ENCODE assay signal across 19 cellular contexts in the genomic region with DNA sequence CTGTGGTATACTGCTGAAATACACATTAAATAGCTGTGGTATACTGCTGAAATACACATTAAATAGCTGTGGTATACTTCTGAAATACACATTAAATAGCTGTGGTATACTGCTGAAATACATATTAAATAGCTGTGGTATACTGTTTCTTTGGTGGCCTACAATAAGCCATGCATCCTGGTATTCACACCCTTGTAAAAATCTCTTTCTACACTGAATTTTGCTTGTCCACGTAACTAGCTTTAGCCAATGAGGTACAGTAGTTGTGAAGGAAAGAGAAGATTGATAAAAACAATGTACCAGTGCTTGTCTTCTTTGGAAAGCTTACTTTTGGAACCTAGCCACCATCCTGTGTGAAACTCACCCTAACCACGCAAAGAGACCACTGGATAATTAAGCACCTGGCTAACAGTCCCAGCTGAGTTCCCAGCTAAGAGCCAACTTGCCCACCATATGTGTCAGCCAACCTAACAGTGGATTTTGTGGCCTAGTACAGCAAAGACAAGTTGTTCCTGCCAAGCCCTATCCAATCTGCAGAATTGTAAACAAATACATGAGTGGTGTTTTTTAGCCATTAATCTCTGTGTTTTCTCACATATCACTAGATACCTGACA.
DNase-seq lines count a peak whose midpoint lies in the region; ATAC-seq and TF ChIP-seq lines count a peak whose summit lies in the region.
"Had no signal": no experiment of that assay in that cellular context is flagged by ENCODE, and none has a peak within 500 bp of the region (broad histone marks: within the 10 kb centered on the region; RNA-seq: fewer than 3 reads in every experiment).

No MANE protein-coding gene starts in this region.

- H3K79me2 ChIP-seq in PC-9 (ENCODE audit: low read depth) = no peaks in the 10 kb centered on the region

- peaks cover 78% of the 10 kb centered on the region for H3K36me3 ChIP-seq in PC-9 (ENCODE audit: low read depth)

- H3K4me3 ChIP-seq in AG10803 (ENCODE audit: low read length) (no peak overlapping the region), PC-9 (no peak overlapping the region), fibroblast of mammary gland (ENCODE audit: control insufficient read depth, low read depth, low read length) (no peak overlapping the region)
- H3K4me3 ChIP-seq: Peyer's patch had no signal

- DNase-seq in AG10803 (ENCODE audit: low read depth) = peak; percentile 52
- peak; percentile 25 for DNase-seq in H4 (ENCODE audit: low spot score)
- peak in 1 of 2 experiments; percentile 28 for DNase-seq in PC-9
- peak; percentile 11 for DNase-seq in fibroblast of mammary gland (ENCODE audit: low read depth)
- no peak for DNase-seq in NCI-H524 treated with DMSO at 0.1 percent for 48 hours (lab: John Stamatoyannopoulos, UW)
- DNase-seq in natural killer cell treated with Interleukin-12 subunit alpha and Interleukin-12 subunit beta and Interleukin-15 and Interleukin-18, amount 100 ng/mL, for 72 hours (ENCODE audit: low spot score) = no peak
- DNase-seq: DND-41, IMR-90, Kasumi-1, NCI-H1417, NCI-H187 treated with DMSO at 0.1 percent for 48 hours, NCI-H510A, NCI-H82, Peyer's patch, SHP77, SK-N-SH had no signal

- H3K27me3 ChIP-seq in PC-9 (ENCODE audit: insufficient read depth, low read depth) = no peaks in the 10 kb centered on the region
- H3K27me3 ChIP-seq: Peyer's patch had no signal

- intact Hi-C loops in PC-9 (cut with micrococcal nuclease; ENCODE audit: unreplicated experiment) = no loop called here

- H3K4me1 ChIP-seq in PC-9 (replicated peaks; ENCODE audit: insufficient read depth) = no peaks in the 10 kb centered on the region
- H3K4me1 ChIP-seq: Peyer's patch had no signal

- H3K27ac ChIP-seq in PC-9 = no peak overlapping the region
- H3K27ac ChIP-seq: C4-2B, Peyer's patch had no signal

- peaks cover 46% of the 10 kb centered on the region for H3K36me3 Mint-ChIP-seq in natural killer cell treated with Interleukin-12 subunit alpha and Interleukin-12 subunit beta and Interleukin-15 and Interleukin-18, amount 100 ng/mL, for 72 hours

- no peak overlapping the region for H3K4me2 ChIP-seq in PC-9
- H3K4me2 ChIP-seq: SK-N-SH had no signal

- no peak overlapping the region for H3K4me3 Mint-ChIP-seq in natural killer cell treated with Interleukin-12 subunit alpha and Interleukin-12 subunit beta and Interleukin-15 and Interleukin-18, amount 100 ng/mL, for 72 hours

- POLR2A ChIA-PET in PC-9 (lab: Charles Lee; ENCODE audit: unreplicated experiment) = interaction anchor here (0.6 kb wide), 2 partner anchors 324 to 754 kb away, joined by 3 to 6 read pairs; no protein-coding TSS in a partner anchor

- H3K27me3 Mint-ChIP-seq in natural killer cell treated with Interleukin-12 subunit alpha and Interleukin-12 subunit beta and Interleukin-15 and Interleukin-18, amount 100 ng/mL, for 72 hours = no peaks in the 10 kb centered on the region

- no peaks in the 10 kb centered on the region for H3K9me2 ChIP-seq in PC-9 (ENCODE audit: insufficient read depth)
- H3K9me2 ChIP-seq: SK-N-SH had no signal

- H3K4me1 Mint-ChIP-seq in natural killer cell treated with Interleukin-12 subunit alpha and Interleukin-12 subunit beta and Interleukin-15 and Interleukin-18, amount 100 ng/mL, for 72 hours (ENCODE audit: low read depth in 2 of 2) = peaks cover 0 to 7% of the 10 kb centered on the region in 2 donors

- no peak for TF ChIP-seq CTCF in AG10803 (conservative IDR thresholded peaks at IDR 0.05; ENCODE audit: low read length)
- no peak for TF ChIP-seq CTCF in PC-9 (conservative IDR thresholded peaks at IDR 0.05)
- no peak for TF ChIP-seq CTCF in fibroblast of mammary gland (conservative IDR thresholded peaks at IDR 0.05; ENCODE audit: control insufficient read depth, insufficient read depth, low read depth, low read length)

- H3K9me3 ChIP-seq in PC-9 (ENCODE audit: insufficient read depth, low read depth) = peaks cover 4% of the 10 kb centered on the region; the same call in 1 of the 2 replicates
- H3K9me3 ChIP-seq: Peyer's patch, SK-N-SH had no signal

- BruUV-seq in PC-9 (replicated peaks; lab: Mats Ljungman, UMichigan) = TSS peak; percentile 3

- H2AFZ ChIP-seq in PC-9 = no peak overlapping the region

- peaks cover 4% of the 10 kb centered on the region for H3K9me3 Mint-ChIP-seq in natural killer cell treated with Interleukin-12 subunit alpha and Interleukin-12 subunit beta and Interleukin-15 and Interleukin-18, amount 100 ng/mL, for 72 hours

- peaks cover 26% of the 10 kb centered on the region for H3F3A ChIP-seq in PC-9 (ENCODE audit: insufficient read depth, low read depth)

- ATAC-seq in HG02610 (IDR thresholded peaks at IDR 0.05; ENCODE audit: unreplicated experiment) = no peak
- no peak for ATAC-seq in GM18858 (IDR thresholded peaks at IDR 0.05; ENCODE audit: unreplicated experiment)
- no peak for ATAC-seq in natural killer cell treated with Interleukin-12 subunit alpha and Interleukin-12 subunit beta and Interleukin-15 and Interleukin-18, amount 100 ng/mL, for 72 hours

- no peak overlapping the region for H3K27ac Mint-ChIP-seq in natural killer cell treated with Interleukin-12 subunit alpha and Interleukin-12 subunit beta and Interleukin-15 and Interleukin-18, amount 100 ng/mL, for 72 hours

- peaks cover 12% of the 10 kb centered on the region; the same call in 1 of the 2 replicates for H4K20me1 ChIP-seq in PC-9 (ENCODE audit: insufficient read depth)

- CTCF ChIA-PET in PC-9 (lab: Charles Lee) = no interaction called here

Comparison
In these comparisons a context has a peak if more than half of its experiments do, and no peak if none do; other contexts are left out.
1. DNase-seq: peak in AG10803 (single experiment), H4 (single experiment) and fibroblast of mammary gland (single experiment); none in NCI-H524 treated with DMSO at 0.1 percent for 48 hours (single experiment) and natural killer cell treated with Interleukin-12 subunit alpha and Interleukin-12 subunit beta and Interleukin-15 and Interleukin-18, amount 100 ng/mL, for 72 hours (single experiment).